12 cellular contexts compared by ENCODE assay signal in genomic region chr16:53047515-53047914, GRCh38. TPM values are rescaled to one million over a fixed set of nuclear protein-coding genes. Genes with fewer than 3 reads are reported as not detected.
A peak's percentile ranks its signal among the peaks of the same experiment; 100 is the strongest.
DNase-seq lines count a peak whose midpoint lies in the region; ATAC-seq, FAIRE-seq and TF ChIP-seq lines count a peak whose summit lies in the region.
"Not testable (repeated sequence)": the region's sequence is repeated elsewhere in the genome, so short reads cannot be mapped to it uniquely, and the experiment has no call there.
"Had no signal": no experiment of that assay in that cellular context is flagged by ENCODE, and none has a peak within 500 bp of the region (broad histone marks: within the 10 kb centered on the region; RNA-seq: fewer than 3 reads in every experiment).

No MANE protein-coding gene starts in this region.

- H3K9ac ChIP-seq in colonic mucosa (ENCODE audit: low read depth in 2 of 2, low read length in 2 of 2) (peak overlapping the region in 1 of 2 donors; percentile 58), mucosa of rectum (ENCODE audit: low read depth in 1 of 2, low read length in 2 of 2) (peak overlapping the region in 1 of 2 donors; percentile 47)
- not testable (repeated sequence) for H3K9ac ChIP-seq in endodermal cell (ENCODE audit: extremely low read depth, low read length, poor library complexity, severe bottlenecking)

- not testable (repeated sequence) for H3K27me3 ChIP-seq in colonic mucosa; endodermal cell (ENCODE audit: control insufficient read depth, insufficient read depth, low read length, poor library complexity, severe bottlenecking); right lobe of liver; mucosa of rectum (ENCODE audit: control insufficient read depth in 2 of 2, insufficient read depth in 2 of 2, low read length in 2 of 2); small intestine (ENCODE audit: control insufficient read depth in 2 of 2, insufficient read depth in 2 of 2, low read length in 2 of 2)

- not testable (repeated sequence) for H3K4me1 Mint-ChIP-seq in activated naive CD4-positive, alpha-beta T cell treated with anti-CD3 and anti-CD28 coated beads, Interleukin-2, amount 50 U/mL, for 24 hours
- H3K4me1 Mint-ChIP-seq in endodermal cell, result peaks cover 36% of the 10 kb centered on the region
- H3K4me1 Mint-ChIP-seq in type B pancreatic cell (ENCODE audit: unreplicated experiment), result peaks cover 32% of the 10 kb centered on the region

- WGBS in endodermal cell (ENCODE audit: insufficient coverage in 1 of 2, insufficient read length in 1 of 2), 2 experiments, result 93 to 100% methylated on average over 2 to 5 of the region's 5 CpGs
- 80% methylated on average over 5 of the region's 5 CpGs for WGBS in right lobe of liver (ENCODE audit: insufficient coverage, low coverage, low lambda C conversion rate, missing lambda C conversion rate)
- whole genome bisulfite sequencing in small intestine, 3 donors, result 28 to 68% (median 45%) methylated on average over 5 of the region's 5 CpGs

- TF ChIP-seq POLR2A in right lobe of liver (IDR thresholded peaks at IDR 0.05), result not testable (repeated sequence)

- H3K36me3 ChIP-seq in colonic mucosa; endodermal cell (ENCODE audit: control insufficient read depth, insufficient read depth, low read length); right lobe of liver; mucosa of rectum (ENCODE audit: control insufficient read depth in 2 of 2, insufficient read depth in 2 of 2, low read length in 2 of 2); small intestine (ENCODE audit: control insufficient read depth in 2 of 2, insufficient read depth in 2 of 2, low read length in 2 of 2): not testable (repeated sequence)

- peaks cover 13% of the 10 kb centered on the region for H3K4me1 ChIP-seq in colonic mucosa
- peaks cover 11% of the 10 kb centered on the region for H3K4me1 ChIP-seq in endodermal cell (ENCODE audit: control insufficient read depth, insufficient read depth, low read length)
- H3K4me1 ChIP-seq in right lobe of liver, result peaks cover 0 to 15% (median 5%) of the 10 kb centered on the region in 4 donors
- H3K4me1 ChIP-seq in mucosa of rectum (ENCODE audit: control insufficient read depth in 2 of 2, insufficient read depth in 2 of 2, low read length in 2 of 2), result peaks cover 38 to 53% of the 10 kb centered on the region in 2 donors
- H3K4me1 ChIP-seq in small intestine (ENCODE audit: control insufficient read depth in 2 of 2, insufficient read depth in 1 of 2, low read depth in 1 of 2, low read length in 1 of 2), result not testable (repeated sequence)

- not testable (repeated sequence) for H3K9me3 Mint-ChIP-seq in activated naive CD4-positive, alpha-beta T cell treated with anti-CD3 and anti-CD28 coated beads, Interleukin-2, amount 50 U/mL, for 24 hours; type B pancreatic cell
- peaks cover 23% of the 10 kb centered on the region for H3K9me3 Mint-ChIP-seq in endodermal cell

- not testable (repeated sequence) for H3K36me3 Mint-ChIP-seq in activated naive CD4-positive, alpha-beta T cell treated with anti-CD3 and anti-CD28 coated beads, Interleukin-2, amount 50 U/mL, for 24 hours; endodermal cell (ENCODE audit: low read depth); type B pancreatic cell

- not testable (repeated sequence) for FAIRE-seq in small intestine (lab: Jason Lieb, UNC)

- intact Hi-C loops in colonic mucosa (cut with DNase I); right lobe of liver (cut with DNase I): not testable (repeated sequence)
- intact Hi-C loops in left colon (cut with DNase I, micrococcal nuclease), result loop anchor here in 1 of 2 donors (5.0 to 10.0 kb wide), 2 partner anchors 160 to 467 kb away; no protein-coding TSS in a partner anchor

- not testable (repeated sequence) for H3K4me3 ChIP-seq in colonic mucosa; right lobe of liver; mucosa of rectum (ENCODE audit: low read length in 2 of 2); small intestine (ENCODE audit: low read depth in 1 of 2, low read length in 2 of 2)
- H3K4me3 ChIP-seq in endodermal cell (ENCODE audit: low read length), result peak overlapping the region; percentile 10

- H3K27ac ChIP-seq in colonic mucosa, result peak overlapping the region; percentile 91
- H3K27ac ChIP-seq in endodermal cell (ENCODE audit: low read depth, low read length); small intestine (ENCODE audit: low read depth in 1 of 2, low read length in 1 of 2): not testable (repeated sequence)
- H3K27ac ChIP-seq in right lobe of liver, result peak overlapping the region in 2 of 3 donors; percentile 5 to 70
- H3K27ac ChIP-seq in mucosa of rectum (ENCODE audit: low read depth in 2 of 2, low read length in 2 of 2), result peak overlapping the region; percentile 87 to 88

- peak overlapping the region; percentile 30 for H3K27ac Mint-ChIP-seq in activated naive CD4-positive, alpha-beta T cell treated with anti-CD3 and anti-CD28 coated beads, Interleukin-2, amount 50 U/mL, for 24 hours
- H3K27ac Mint-ChIP-seq in endodermal cell, result not testable (repeated sequence)
- H3K27ac Mint-ChIP-seq in type B pancreatic cell, result peak overlapping the region; percentile 48

- not testable (repeated sequence) for TF ChIP-seq CTCF in colonic mucosa (IDR thresholded peaks at IDR 0.05); endodermal cell (conservative IDR thresholded peaks at IDR 0.05); right lobe of liver (IDR thresholded peaks at IDR 0.05); type B pancreatic cell (conservative IDR thresholded peaks at IDR 0.05)

- H3K4me3 Mint-ChIP-seq in activated naive CD4-positive, alpha-beta T cell treated with anti-CD3 and anti-CD28 coated beads, Interleukin-2, amount 50 U/mL, for 24 hours; endodermal cell; type B pancreatic cell: not testable (repeated sequence)

- ATAC-seq in left colon, result peak; percentile 49
- not testable (repeated sequence) for ATAC-seq in right lobe of liver

- DNase-seq in colonic mucosa, result peak; percentile 69
- not testable (repeated sequence) for DNase-seq in endodermal cell; right lobe of liver; type B pancreatic cell (ENCODE audit: extremely low spot score, unreplicated experiment)
- peak; percentile 46 to 58 for DNase-seq in left colon
- DNase-seq in small intestine, result peak; percentile 56

- not testable (repeated sequence) for H3K27me3 Mint-ChIP-seq in activated naive CD4-positive, alpha-beta T cell treated with anti-CD3 and anti-CD28 coated beads, Interleukin-2, amount 50 U/mL, for 24 hours
- peaks cover 18% of the 10 kb centered on the region for H3K27me3 Mint-ChIP-seq in endodermal cell (ENCODE audit: insufficient read depth)
- peaks cover 14% of the 10 kb centered on the region for H3K27me3 Mint-ChIP-seq in type B pancreatic cell

- not testable (repeated sequence) for H3K9me3 ChIP-seq in colonic mucosa; right lobe of liver; mucosa of rectum (ENCODE audit: control insufficient read depth in 2 of 2, low read length in 2 of 2); small intestine (ENCODE audit: control insufficient read depth, low read depth)
- peaks cover 12% of the 10 kb centered on the region for H3K9me3 ChIP-seq in endodermal cell (ENCODE audit: control insufficient read depth, low read length)

RNA-seq across cellular contexts. Expression of gene CHD9NB, which starts 5.2 kb away (rescaled TPM):
- total RNA-seq in colonic mucosa (1 to 10 TPM; 2.5 to 5.6 TPM), endodermal cell (10 to 100 TPM; 13.1 to 14.9 TPM), left colon (1 to 10 TPM; 5.0 to 6.1 TPM), right lobe of liver (under 1 TPM in 4 of 6 experiments, not detected in 2; 0.25 to 0.59 (median 0.39) TPM), type B pancreatic cell (ENCODE audit: low replicate concordance) (2.6 and 4.4 TPM in 2 replicates)
- polyA plus RNA-seq in endodermal cell (2013, experiment 1 of 2), result 2.8 TPM
- polyA plus RNA-seq in endodermal cell (2013, experiment 2 of 2), result 3.0 TPM
- polyA plus RNA-seq in small intestine, result 1 to 10 TPM in 2 of 3 donors, under 1 TPM in 1; 0.94 to 2.7 (median 1.1) TPM
- total RNA-seq: CD4-positive, alpha-beta memory T cell; CD4-positive, CD25-positive, alpha-beta regulatory T cell had no signal
- polyA plus RNA-seq: CD14-positive monocyte; CD4-positive, alpha-beta memory T cell; CD4-positive, CD25-positive, alpha-beta regulatory T cell; CD8-positive, alpha-beta memory T cell had no signal

RNA-seq across cellular contexts. Expression of gene CHD9, which starts 7.3 kb away (rescaled TPM):
- total RNA-seq in colonic mucosa, result 10 to 100 TPM; 39.2 to 66.1 TPM
- total RNA-seq in endodermal cell, result 10 to 100 TPM; 36.8 to 40.5 TPM
- 39.3 TPM for polyA plus RNA-seq in endodermal cell (2013, experiment 1 of 2)
- polyA plus RNA-seq in endodermal cell (2013, experiment 2 of 2), result 41.4 TPM
- total RNA-seq in left colon, result 10 to 100 TPM; 68.6 to 73.7 TPM
- total RNA-seq in right lobe of liver, result 10 to 100 TPM; 19.8 to 44.3 (median 30.2) TPM
- 10 to 100 TPM in 2 of 3 donors, 1 to 10 TPM in 1; 7.6 to 12.1 (median 10.3) TPM for polyA plus RNA-seq in small intestine
- total RNA-seq in type B pancreatic cell (ENCODE audit: low replicate concordance), result 45.8 and 68.6 TPM in 2 replicates
